In the genomic region with DNA sequence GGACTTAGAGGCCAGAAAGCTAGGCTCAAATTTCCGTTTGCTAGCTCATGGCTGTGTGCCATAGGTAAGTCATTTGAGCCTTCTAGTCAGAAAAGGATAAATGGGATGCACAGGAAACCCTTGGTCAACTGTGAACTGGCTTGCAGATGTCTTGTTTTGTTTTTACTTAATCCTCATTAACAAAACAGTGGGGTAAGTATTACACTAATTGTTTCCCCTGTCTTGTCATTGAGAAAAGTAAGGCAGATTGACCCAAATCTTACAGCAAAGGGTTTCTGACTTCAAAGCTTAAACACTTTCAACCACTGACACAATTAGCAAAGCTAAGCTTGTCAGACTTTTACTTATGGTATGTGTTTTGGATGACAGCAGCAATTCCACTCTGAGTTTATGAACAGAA, we compare ENCODE assay signal across 1 cellular context.
TF ChIP-seq lines count a peak whose summit lies in the region.

No MANE protein-coding gene starts in this region.

TF ChIP-seq in GM23338, 12 proteins besides CTCF, POLR2A, EP300 and RAD21 (continued from another document):
- TF ChIP-seq, protein P1, sequence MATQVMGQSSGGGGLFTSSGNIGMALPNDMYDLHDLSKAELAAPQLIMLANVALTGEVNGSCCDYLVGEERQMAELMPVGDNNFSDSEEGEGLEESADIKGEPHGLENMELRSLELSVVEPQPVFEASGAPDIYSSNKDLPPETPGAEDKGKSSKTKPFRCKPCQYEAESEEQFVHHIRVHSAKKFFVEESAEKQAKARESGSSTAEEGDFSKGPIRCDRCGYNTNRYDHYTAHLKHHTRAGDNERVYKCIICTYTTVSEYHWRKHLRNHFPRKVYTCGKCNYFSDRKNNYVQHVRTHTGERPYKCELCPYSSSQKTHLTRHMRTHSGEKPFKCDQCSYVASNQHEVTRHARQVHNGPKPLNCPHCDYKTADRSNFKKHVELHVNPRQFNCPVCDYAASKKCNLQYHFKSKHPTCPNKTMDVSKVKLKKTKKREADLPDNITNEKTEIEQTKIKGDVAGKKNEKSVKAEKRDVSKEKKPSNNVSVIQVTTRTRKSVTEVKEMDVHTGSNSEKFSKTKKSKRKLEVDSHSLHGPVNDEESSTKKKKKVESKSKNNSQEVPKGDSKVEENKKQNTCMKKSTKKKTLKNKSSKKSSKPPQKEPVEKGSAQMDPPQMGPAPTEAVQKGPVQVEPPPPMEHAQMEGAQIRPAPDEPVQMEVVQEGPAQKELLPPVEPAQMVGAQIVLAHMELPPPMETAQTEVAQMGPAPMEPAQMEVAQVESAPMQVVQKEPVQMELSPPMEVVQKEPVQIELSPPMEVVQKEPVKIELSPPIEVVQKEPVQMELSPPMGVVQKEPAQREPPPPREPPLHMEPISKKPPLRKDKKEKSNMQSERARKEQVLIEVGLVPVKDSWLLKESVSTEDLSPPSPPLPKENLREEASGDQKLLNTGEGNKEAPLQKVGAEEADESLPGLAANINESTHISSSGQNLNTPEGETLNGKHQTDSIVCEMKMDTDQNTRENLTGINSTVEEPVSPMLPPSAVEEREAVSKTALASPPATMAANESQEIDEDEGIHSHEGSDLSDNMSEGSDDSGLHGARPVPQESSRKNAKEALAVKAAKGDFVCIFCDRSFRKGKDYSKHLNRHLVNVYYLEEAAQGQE (IDR thresholded peaks at IDR 0.05; ENCODE audit: unreplicated experiment) = no peak
- TF ChIP-seq, protein P2, sequence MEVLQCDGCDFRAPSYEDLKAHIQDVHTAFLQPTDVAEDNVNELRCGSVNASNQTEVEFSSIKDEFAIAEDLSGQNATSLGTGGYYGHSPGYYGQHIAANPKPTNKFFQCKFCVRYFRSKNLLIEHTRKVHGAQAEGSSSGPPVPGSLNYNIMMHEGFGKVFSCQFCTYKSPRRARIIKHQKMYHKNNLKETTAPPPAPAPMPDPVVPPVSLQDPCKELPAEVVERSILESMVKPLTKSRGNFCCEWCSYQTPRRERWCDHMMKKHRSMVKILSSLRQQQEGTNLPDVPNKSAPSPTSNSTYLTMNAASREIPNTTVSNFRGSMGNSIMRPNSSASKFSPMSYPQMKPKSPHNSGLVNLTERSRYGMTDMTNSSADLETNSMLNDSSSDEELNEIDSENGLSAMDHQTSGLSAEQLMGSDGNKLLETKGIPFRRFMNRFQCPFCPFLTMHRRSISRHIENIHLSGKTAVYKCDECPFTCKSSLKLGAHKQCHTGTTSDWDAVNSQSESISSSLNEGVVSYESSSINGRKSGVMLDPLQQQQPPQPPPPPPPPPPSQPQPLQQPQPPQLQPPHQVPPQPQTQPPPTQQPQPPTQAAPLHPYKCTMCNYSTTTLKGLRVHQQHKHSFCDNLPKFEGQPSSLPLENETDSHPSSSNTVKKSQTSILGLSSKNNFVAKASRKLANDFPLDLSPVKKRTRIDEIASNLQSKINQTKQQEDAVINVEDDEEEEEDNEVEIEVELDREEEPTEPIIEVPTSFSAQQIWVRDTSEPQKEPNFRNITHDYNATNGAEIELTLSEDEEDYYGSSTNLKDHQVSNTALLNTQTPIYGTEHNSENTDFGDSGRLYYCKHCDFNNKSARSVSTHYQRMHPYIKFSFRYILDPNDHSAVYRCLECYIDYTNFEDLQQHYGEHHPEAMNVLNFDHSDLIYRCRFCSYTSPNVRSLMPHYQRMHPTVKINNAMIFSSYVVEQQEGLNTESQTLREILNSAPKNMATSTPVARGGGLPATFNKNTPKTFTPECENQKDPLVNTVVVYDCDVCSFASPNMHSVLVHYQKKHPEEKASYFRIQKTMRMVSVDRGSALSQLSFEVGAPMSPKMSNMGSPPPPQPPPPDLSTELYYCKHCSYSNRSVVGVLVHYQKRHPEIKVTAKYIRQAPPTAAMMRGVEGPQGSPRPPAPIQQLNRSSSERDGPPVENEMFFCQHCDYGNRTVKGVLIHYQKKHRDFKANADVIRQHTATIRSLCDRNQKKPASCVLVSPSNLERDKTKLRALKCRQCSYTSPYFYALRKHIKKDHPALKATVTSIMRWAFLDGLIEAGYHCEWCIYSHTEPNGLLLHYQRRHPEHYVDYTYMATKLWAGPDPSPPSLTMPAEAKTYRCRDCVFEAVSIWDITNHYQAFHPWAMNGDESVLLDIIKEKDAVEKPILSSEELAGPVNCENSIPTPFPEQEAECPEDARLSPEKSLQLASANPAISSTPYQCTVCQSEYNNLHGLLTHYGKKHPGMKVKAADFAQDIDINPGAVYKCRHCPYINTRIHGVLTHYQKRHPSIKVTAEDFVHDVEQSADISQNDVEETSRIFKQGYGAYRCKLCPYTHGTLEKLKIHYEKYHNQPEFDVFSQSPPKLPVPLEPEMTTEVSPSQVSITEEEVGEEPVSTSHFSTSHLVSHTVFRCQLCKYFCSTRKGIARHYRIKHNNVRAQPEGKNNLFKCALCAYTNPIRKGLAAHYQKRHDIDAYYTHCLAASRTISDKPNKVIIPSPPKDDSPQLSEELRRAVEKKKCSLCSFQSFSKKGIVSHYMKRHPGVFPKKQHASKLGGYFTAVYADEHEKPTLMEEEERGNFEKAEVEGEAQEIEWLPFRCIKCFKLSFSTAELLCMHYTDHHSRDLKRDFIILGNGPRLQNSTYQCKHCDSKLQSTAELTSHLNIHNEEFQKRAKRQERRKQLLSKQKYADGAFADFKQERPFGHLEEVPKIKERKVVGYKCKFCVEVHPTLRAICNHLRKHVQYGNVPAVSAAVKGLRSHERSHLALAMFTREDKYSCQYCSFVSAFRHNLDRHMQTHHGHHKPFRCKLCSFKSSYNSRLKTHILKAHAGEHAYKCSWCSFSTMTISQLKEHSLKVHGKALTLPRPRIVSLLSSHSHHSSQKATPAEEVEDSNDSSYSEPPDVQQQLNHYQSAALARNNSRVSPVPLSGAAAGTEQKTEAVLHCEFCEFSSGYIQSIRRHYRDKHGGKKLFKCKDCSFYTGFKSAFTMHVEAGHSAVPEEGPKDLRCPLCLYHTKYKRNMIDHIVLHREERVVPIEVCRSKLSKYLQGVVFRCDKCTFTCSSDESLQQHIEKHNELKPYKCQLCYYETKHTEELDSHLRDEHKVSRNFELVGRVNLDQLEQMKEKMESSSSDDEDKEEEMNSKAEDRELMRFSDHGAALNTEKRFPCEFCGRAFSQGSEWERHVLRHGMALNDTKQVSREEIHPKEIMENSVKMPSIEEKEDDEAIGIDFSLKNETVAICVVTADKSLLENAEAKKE (CRISPR knock-in tag; IDR thresholded peaks at IDR 0.05) = peak; percentile 61
- TF ChIP-seq, protein P3, sequence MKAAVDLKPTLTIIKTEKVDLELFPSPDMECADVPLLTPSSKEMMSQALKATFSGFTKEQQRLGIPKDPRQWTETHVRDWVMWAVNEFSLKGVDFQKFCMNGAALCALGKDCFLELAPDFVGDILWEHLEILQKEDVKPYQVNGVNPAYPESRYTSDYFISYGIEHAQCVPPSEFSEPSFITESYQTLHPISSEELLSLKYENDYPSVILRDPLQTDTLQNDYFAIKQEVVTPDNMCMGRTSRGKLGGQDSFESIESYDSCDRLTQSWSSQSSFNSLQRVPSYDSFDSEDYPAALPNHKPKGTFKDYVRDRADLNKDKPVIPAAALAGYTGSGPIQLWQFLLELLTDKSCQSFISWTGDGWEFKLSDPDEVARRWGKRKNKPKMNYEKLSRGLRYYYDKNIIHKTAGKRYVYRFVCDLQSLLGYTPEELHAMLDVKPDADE (IDR thresholded peaks at IDR 0.05) = no peak
- no peak for TF ChIP-seq POLR2AphosphoS5 (IDR thresholded peaks at IDR 0.05; ENCODE audit: low read depth)
- no peak for TF ChIP-seq EZH2 (IDR thresholded peaks at IDR 0.05; ENCODE audit: low read depth, unreplicated experiment)
